ENCODE assay signal across 1 cellular context in the genomic region with DNA sequence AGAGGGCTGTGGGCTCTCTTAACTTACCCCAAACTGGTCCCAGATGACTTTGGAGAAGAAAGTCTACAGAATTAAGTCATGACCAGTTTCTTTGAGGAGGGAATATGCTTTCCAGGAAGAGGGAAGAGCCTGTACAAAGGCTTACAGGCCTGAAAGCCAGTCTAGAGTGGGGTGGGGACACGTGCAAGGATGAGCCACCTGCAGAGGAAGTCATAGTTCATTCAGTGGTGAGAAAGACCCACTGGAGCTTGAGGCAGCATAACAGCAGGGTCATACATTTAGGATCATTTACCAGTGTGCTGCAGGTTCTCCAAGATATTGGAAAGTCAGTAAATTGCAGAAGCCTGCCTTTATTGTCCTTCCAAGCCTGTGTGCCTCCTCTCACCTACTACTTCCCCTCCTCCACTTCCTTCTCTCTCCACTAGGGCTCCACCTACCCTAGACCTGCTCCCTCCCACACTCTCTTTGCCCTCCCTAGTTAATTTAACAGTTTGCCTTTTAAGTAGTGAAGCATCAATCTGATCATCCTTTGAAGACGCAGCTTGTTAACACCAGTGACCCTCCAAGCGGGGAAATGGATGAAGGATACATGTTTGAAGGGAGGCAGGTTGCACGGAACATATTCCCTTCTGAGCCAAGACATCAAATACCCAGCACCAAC.
TF ChIP-seq lines count a peak whose summit lies in the region.

No MANE protein-coding gene starts in this region.

TF ChIP-seq in HEK293, 187 proteins besides CTCF, POLR2A, EP300 and RAD21 (continued from another document):
- TF ChIP-seq, protein P1, sequence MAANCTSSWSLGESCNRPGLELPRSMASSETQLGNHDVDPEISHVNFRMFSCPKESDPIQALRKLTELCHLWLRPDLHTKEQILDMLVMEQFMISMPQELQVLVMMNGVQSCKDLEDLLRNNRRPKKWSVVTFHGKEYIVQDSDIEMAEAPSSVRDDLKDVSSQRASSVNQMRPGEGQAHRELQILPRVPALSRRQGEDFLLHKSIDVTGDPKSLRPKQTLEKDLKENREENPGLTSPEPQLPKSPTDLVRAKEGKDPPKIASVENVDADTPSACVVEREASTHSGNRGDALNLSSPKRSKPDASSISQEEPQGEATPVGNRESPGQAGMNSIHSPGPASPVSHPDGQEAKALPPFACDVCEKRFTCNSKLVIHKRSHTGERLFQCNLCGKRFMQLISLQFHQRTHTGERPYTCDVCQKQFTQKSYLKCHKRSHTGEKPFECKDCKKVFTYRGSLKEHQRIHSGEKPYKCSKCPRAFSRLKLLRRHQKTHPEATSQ (tag by site-specific recombination; IDR thresholded peaks at IDR 0.05), result no peak
- no peak for TF ChIP-seq BCL11A (tag by site-specific recombination; IDR thresholded peaks at IDR 0.05; ENCODE audit: low read depth)
- no peak for TF ChIP-seq TRIM28 (IDR thresholded peaks at IDR 0.05; ENCODE audit: borderline replicate concordance, low read length)
- peak; percentile 41; the same call in 1 of the 2 replicates for TF ChIP-seq EGR2 (tag by site-specific recombination; IDR thresholded peaks at IDR 0.05; ENCODE audit: low read depth)
- TF ChIP-seq, protein P2, sequence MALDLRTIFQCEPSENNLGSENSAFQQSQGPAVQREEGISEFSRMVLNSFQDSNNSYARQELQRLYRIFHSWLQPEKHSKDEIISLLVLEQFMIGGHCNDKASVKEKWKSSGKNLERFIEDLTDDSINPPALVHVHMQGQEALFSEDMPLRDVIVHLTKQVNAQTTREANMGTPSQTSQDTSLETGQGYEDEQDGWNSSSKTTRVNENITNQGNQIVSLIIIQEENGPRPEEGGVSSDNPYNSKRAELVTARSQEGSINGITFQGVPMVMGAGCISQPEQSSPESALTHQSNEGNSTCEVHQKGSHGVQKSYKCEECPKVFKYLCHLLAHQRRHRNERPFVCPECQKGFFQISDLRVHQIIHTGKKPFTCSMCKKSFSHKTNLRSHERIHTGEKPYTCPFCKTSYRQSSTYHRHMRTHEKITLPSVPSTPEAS (tag by site-specific recombination; IDR thresholded peaks at IDR 0.05), result no peak
TF ChIP-seq in HEK293: peak in this region for 2.
